Comparison of ENCODE assay signal across 7 cellular contexts in the genomic region with DNA sequence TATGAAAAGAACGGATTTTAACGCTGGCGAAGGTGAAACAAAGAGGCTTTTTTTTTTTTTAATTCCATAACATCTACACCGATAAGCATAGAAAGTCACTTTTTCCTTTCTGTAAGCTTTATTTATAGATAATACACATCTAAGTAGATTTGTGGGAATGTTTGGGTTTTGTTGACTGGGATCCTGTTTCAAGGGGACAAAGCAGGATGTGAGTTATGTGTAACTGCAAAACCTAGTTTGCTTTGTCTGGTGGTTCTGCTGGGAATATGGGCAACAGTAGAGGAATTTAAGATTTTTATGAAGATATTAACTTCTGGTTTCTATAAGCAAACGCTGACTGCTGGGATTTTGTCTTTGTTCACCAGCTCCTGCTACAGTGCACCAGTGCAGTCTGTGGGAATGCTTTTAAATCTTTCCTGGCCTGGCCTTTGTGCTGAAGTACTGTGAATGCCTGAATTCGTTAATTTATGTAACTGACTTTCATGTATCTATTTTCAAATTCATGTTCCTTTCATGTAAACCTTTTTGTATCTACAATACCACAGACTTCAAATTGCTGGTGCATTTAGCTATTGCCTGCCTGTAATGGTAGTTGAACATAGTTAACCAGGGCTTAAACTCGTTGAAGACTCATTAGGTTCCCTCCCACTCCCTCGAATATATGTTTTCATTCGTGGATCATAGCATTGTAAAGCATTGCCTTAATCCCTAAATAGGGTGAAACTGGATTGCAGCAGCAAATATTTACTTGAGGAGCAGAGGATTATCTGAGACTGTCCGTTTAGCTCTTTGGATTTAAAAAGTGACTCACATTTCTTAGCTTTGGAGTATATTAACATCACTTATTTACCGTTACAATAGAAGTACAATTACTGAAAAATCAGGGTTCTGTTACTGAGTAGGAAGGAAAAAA. TPM values are rescaled to one million over a fixed set of nuclear protein-coding genes. Genes with fewer than 3 reads are reported as not detected.
A peak's percentile ranks its signal among the peaks of the same experiment; 100 is the strongest.
DNase-seq lines count a peak whose midpoint lies in the region; ATAC-seq and TF ChIP-seq lines count a peak whose summit lies in the region.

No MANE protein-coding gene starts in this region.

- H3K36me3 ChIP-seq in HAP-1 (replicated peaks) (peaks cover 6% of the 10 kb centered on the region; the same call in 1 of the 2 replicates), SK-N-MC (ENCODE audit: insufficient read depth, low read length) (no peaks in the 10 kb centered on the region), psoas muscle (ENCODE audit: insufficient read depth in 1 of 2, low read depth in 1 of 2) (peaks cover 0 to 4% of the 10 kb centered on the region in 2 donors)

- in situ Hi-C loops in HAP-1 (cut with MboI; ENCODE audit: low sequenced_read_pairs), result no loop called here

- peak overlapping the region; percentile 89 for H3K9ac ChIP-seq in SK-N-MC (ENCODE audit: insufficient read length)

- H3K4me3 ChIP-seq in HAP-1, result peak overlapping the region; percentile 89
- peak overlapping the region; percentile 97 for H3K4me3 ChIP-seq in SK-N-MC
- H3K4me3 ChIP-seq in fibroblast of pulmonary artery (replicated peaks; ENCODE audit: low read depth, low read length), result peak overlapping the region; percentile 97
- peak overlapping the region; percentile 94 for H3K4me3 ChIP-seq in psoas muscle

- TF ChIP-seq CTCF in fibroblast of pulmonary artery (IDR thresholded peaks at IDR 0.05; ENCODE audit: low read length, missing control alignments), result no peak
- TF ChIP-seq CTCF in psoas muscle (IDR thresholded peaks at IDR 0.05), result no peak

- no peaks in the 10 kb centered on the region for H3K27me3 ChIP-seq in HAP-1 (ENCODE audit: low read depth)
- H3K27me3 ChIP-seq in psoas muscle (ENCODE audit: insufficient read depth in 3 of 3, low read length in 2 of 3), result no peaks in the 10 kb centered on the region

- DNase-seq in HAP-1 (ENCODE audit: low spot score in 2 of 2), result peak; percentile 22 to 57
- DNase-seq in SK-N-MC (ENCODE audit: low read depth, low spot score), result no peak
- DNase-seq in fibroblast of pulmonary artery (ENCODE audit: low read depth), result peak; percentile 11
- no peak for DNase-seq in psoas muscle
- no peak for DNase-seq in cerebellum (ENCODE audit: low spot score)
- DNase-seq in NCI-H1694 treated with DMSO at 0.1 percent for 48 hours (lab: John Stamatoyannopoulos, UW), result no peak
- DNase-seq in NCI-H510A treated with DMSO at 0.1 percent for 48 hours (lab: John Stamatoyannopoulos, UW), result no peak

- intact Hi-C loops in psoas muscle (cut with DNase I), result no loop called here

- 8 to 10% (median 9%) methylated on average over 11 of the region's 11 CpGs for WGBS in psoas muscle, 3 donors

- no peak for ATAC-seq in psoas muscle

- H3K9me3 ChIP-seq in HAP-1 (no peaks in the 10 kb centered on the region), SK-N-MC (ENCODE audit: low read depth, low read length) (no peaks in the 10 kb centered on the region), psoas muscle (no peaks in the 10 kb centered on the region)

- H3K27ac ChIP-seq in SK-N-MC (peak overlapping the region; percentile 7; the same call in 1 of the 2 replicates), psoas muscle (peak overlapping the region; percentile 21)

- H3K4me1 ChIP-seq in HAP-1 (peaks cover 11% of the 10 kb centered on the region), psoas muscle (peaks cover 35% of the 10 kb centered on the region)

RNA-seq across cellular contexts. Expression of a gene that starts 1.5 kb away (rescaled TPM):
- total RNA-seq in psoas muscle, result 10 to 100 TPM; 11.6 to 14.6 (median 13.8) TPM
- polyA plus RNA-seq in psoas muscle, result 10 to 100 TPM; 10.6 to 18.0 (median 13.6) TPM
- total RNA-seq in cerebellum, result 72.3 TPM

Comparison
In these comparisons a context has a peak if more than half of its experiments do, and no peak if none do; other contexts are left out.
1. DNase-seq: peak in HAP-1 (2 of 2) and fibroblast of pulmonary artery (single experiment); none in SK-N-MC (single experiment), psoas muscle (0 of 2), cerebellum (single experiment), NCI-H1694 treated with DMSO at 0.1 percent for 48 hours (single experiment) and NCI-H510A treated with DMSO at 0.1 percent for 48 hours (single experiment).
2. Peak in every context shown above with its lines, with median percentiles within 50 percentile points of each other: H3K4me3 ChIP-seq.